10 cellular contexts compared by ENCODE assay signal in genomic region chrX:119990409-119990994, GRCh38. TPM values are rescaled to one million over a fixed set of nuclear protein-coding genes. Genes with fewer than 3 reads are reported as not detected.
DNase-seq lines count a peak whose midpoint lies in the region; ATAC-seq, FAIRE-seq and TF ChIP-seq lines count a peak whose summit lies in the region.
"Had no signal": no experiment of that assay in that cellular context is flagged by ENCODE, and none has a peak within 500 bp of the region (broad histone marks: within the 10 kb centered on the region; RNA-seq: fewer than 3 reads in every experiment).

No MANE protein-coding gene starts in this region.

- no peak overlapping the region for H3K9ac ChIP-seq in mesendoderm (ENCODE audit: low read length)

- TF ChIP-seq POLR2A in A549 (IDR thresholded peaks at IDR 0.05; ENCODE audit: low read length) (no peak), lower leg skin (IDR thresholded peaks at IDR 0.05) (no peak)

- H3K4me1 ChIP-seq in A549 (no peaks in the 10 kb centered on the region), mesendoderm (ENCODE audit: control insufficient read depth, low read depth, low read length) (no peaks in the 10 kb centered on the region)

- no peaks in the 10 kb centered on the region; the same call in 2 of the 3 replicates for H3K9me3 ChIP-seq in A549

- H3K4me1 Mint-ChIP-seq in activated T-helper 2 cell treated with anti-CD3 and anti-CD28 coated beads, Interferon-gamma antibody, Interleukin-2, Interleukin-4, amounts not matched to agents 10 μg/mL and 5 μg/mL and 100 μg/mL, durations not matched to agents 14 hours and 24 hours and 36 hours (ENCODE audit: low read depth) = peaks cover 12% of the 10 kb centered on the region

- H3K23ac ChIP-seq in mesendoderm (ENCODE audit: low read length) = no peak overlapping the region

- no peak overlapping the region for H3K18ac ChIP-seq in mesendoderm (ENCODE audit: low read length)

- no peak overlapping the region for H3K4ac ChIP-seq in mesendoderm (ENCODE audit: low read depth, low read length)

- 4% methylated on average over 6 of the region's 42 CpGs for WGBS in A549 (ENCODE audit: missing lambda C conversion rate)
- WGBS in mesendoderm (ENCODE audit: extremely low coverage, insufficient coverage, low lambda C conversion rate) = no CpG with 5 or more reads among the region's 42 CpGs
- WGBS in lower leg skin, 2 donors = 48% methylated on average over 41 of the region's 42 CpGs; no CpG with 5 or more reads in 1 of the 2 donors

- no peaks in the 10 kb centered on the region for H3K79me2 ChIP-seq in mesendoderm (ENCODE audit: control insufficient read depth, insufficient read depth, low read length)

- H3K36me3 Mint-ChIP-seq in activated T-helper 2 cell treated with anti-CD3 and anti-CD28 coated beads, Interferon-gamma antibody, Interleukin-2, Interleukin-4, amounts not matched to agents 10 μg/mL and 5 μg/mL and 100 μg/mL, durations not matched to agents 14 hours and 24 hours and 36 hours (ENCODE audit: low read depth) = no peaks in the 10 kb centered on the region

- no peaks in the 10 kb centered on the region for H3K9me3 Mint-ChIP-seq in activated T-helper 2 cell treated with anti-CD3 and anti-CD28 coated beads, Interferon-gamma antibody, Interleukin-2, Interleukin-4, amounts not matched to agents 10 μg/mL and 5 μg/mL and 100 μg/mL, durations not matched to agents 14 hours and 24 hours and 36 hours

- H3K27me3 ChIP-seq in mesendoderm (ENCODE audit: insufficient read depth, low read length, poor library complexity) = peaks cover 34% of the 10 kb centered on the region

- H3K27me3 Mint-ChIP-seq in activated T-helper 2 cell treated with anti-CD3 and anti-CD28 coated beads, Interferon-gamma antibody, Interleukin-2, Interleukin-4, amounts not matched to agents 10 μg/mL and 5 μg/mL and 100 μg/mL, durations not matched to agents 14 hours and 24 hours and 36 hours (ENCODE audit: low read depth) = peaks cover 53% of the 10 kb centered on the region

- POLR2A ChIA-PET in A549 (lab: Yijun Ruan, JAX) = no interaction called here

- TF ChIP-seq RAD21 in A549 (conservative IDR thresholded peaks at IDR 0.05 in 1 of 2, IDR thresholded peaks at IDR 0.05 in 1 of 2) = no peak

- H2BK120ac ChIP-seq in mesendoderm (ENCODE audit: low read depth, low read length) = no peak overlapping the region

- peak overlapping the region; percentile 97 for H3K4me2 ChIP-seq in A549
- H3K4me2 ChIP-seq in mesendoderm (ENCODE audit: low read length) = peak overlapping the region; percentile 50

- H2BK15ac ChIP-seq in mesendoderm (replicated peaks; ENCODE audit: low read depth) = no peak overlapping the region

- CTCF ChIA-PET in A549 (lab: Yijun Ruan, JAX) = interaction anchor here (0.6 to 2.7 kb wide), 2 partner anchors 10 to 110 kb away, joined by 3 to 8 read pairs; no protein-coding TSS in a partner anchor

- TF ChIP-seq EP300 in A549 (IDR thresholded peaks at IDR 0.05) = no peak

- H3K4me3 ChIP-seq in A549 (peak overlapping the region; percentile 47), GM08714 (ENCODE audit: low read length) (peak overlapping the region; percentile 17; the same call in 1 of the 2 replicates), mesendoderm (ENCODE audit: low read length) (no peak overlapping the region), lower leg skin (ENCODE audit: low read depth, poor library complexity, severe bottlenecking) (no peak overlapping the region)

- H2AK5ac ChIP-seq in mesendoderm (ENCODE audit: low read length) = no peak overlapping the region

- TF ChIP-seq CTCF in A549 (IDR thresholded peaks at IDR 0.05) (no peak), lower leg skin (IDR thresholded peaks at IDR 0.05) (no peak)

- H3K4me3 Mint-ChIP-seq in activated T-helper 2 cell treated with anti-CD3 and anti-CD28 coated beads, Interferon-gamma antibody, Interleukin-2, Interleukin-4, amounts not matched to agents 10 μg/mL and 5 μg/mL and 100 μg/mL, durations not matched to agents 14 hours and 24 hours and 36 hours (ENCODE audit: low read depth) = peak overlapping the region; percentile 73

- no peak for FAIRE-seq in A549 (lab: Jason Lieb, UNC)

- no peak for DNase-seq in A549 (ENCODE audit: low read depth in 1 of 2, low spot score in 1 of 2)
- DNase-seq in activated T-helper 2 cell treated with anti-CD3 and anti-CD28 coated beads, Interferon-gamma antibody, Interleukin-2, Interleukin-4, amounts not matched to agents 10 μg/mL and 5 μg/mL and 100 μg/mL, durations not matched to agents 14 hours and 24 hours and 36 hours (ENCODE audit: low spot score) = no peak
- no peak for DNase-seq in mesendoderm
- no peak for DNase-seq in NCI-H524 treated with DMSO at 0.1 percent for 48 hours (lab: John Stamatoyannopoulos, UW)
- DNase-seq in lower leg skin (ENCODE audit: low spot score in 2 of 2) = no peak
- no peak for DNase-seq in posterior vena cava (ENCODE audit: low spot score)
- DNase-seq: kidney glomerular epithelial cell, SHP77 treated with DMSO at 0.1 percent for 48 hours had no signal

- ATAC-seq in A549 (peak; percentile 55 to 65; a peak in 5 of 6 replicates), GM19035 (IDR thresholded peaks at IDR 0.05; ENCODE audit: unreplicated experiment) (no peak)

- H2BK5ac ChIP-seq in mesendoderm (ENCODE audit: low read length) = no peak overlapping the region

- H3K27ac Mint-ChIP-seq in activated T-helper 2 cell treated with anti-CD3 and anti-CD28 coated beads, Interferon-gamma antibody, Interleukin-2, Interleukin-4, amounts not matched to agents 10 μg/mL and 5 μg/mL and 100 μg/mL, durations not matched to agents 14 hours and 24 hours and 36 hours = no peak overlapping the region

- H4K8ac ChIP-seq in mesendoderm (ENCODE audit: low read depth, low read length) = no peak overlapping the region

- intact Hi-C loops in activated T-helper 2 cell treated with anti-CD3 and anti-CD28 coated beads, Interferon-gamma antibody, Interleukin-2, Interleukin-4, amounts not matched to agents 10 μg/mL and 5 μg/mL and 100 μg/mL, durations not matched to agents 14 hours and 24 hours and 36 hours (cut with micrococcal nuclease) = no loop called here
- intact Hi-C loops in lower leg skin (cut with DNase I; ENCODE audit: low total_unique reads) (no loop called here), posterior vena cava (cut with DNase I) (no loop called here)

- H3K36me3 ChIP-seq in mesendoderm (ENCODE audit: control insufficient read depth, insufficient read depth, low read length) = no peaks in the 10 kb centered on the region

- no peak overlapping the region for H4K5ac ChIP-seq in mesendoderm (ENCODE audit: low read length)

- no peaks in the 10 kb centered on the region for H3K79me1 ChIP-seq in mesendoderm (ENCODE audit: low read length)

- H3K27ac ChIP-seq in A549 (no peak overlapping the region), mesendoderm (ENCODE audit: low read depth, low read length) (no peak overlapping the region)

- no peak overlapping the region for H3K56ac ChIP-seq in mesendoderm (ENCODE audit: low read length)

TF ChIP-seq in A549, 52 proteins besides CTCF, POLR2A, EP300 and RAD21:
- TF ChIP-seq CHD4 (IDR thresholded peaks at IDR 0.05; ENCODE audit: borderline replicate concordance) = no peak
- TF ChIP-seq ZSCAN20 (CRISPR knock-in tag; IDR thresholded peaks at IDR 0.05) = no peak
- TF ChIP-seq TFCP2L1 (CRISPR knock-in tag; IDR thresholded peaks at IDR 0.05) = no peak
- no peak for TF ChIP-seq HES2 (IDR thresholded peaks at IDR 0.05)
- no peak for TF ChIP-seq CBX2 (IDR thresholded peaks at IDR 0.05; ENCODE audit: borderline replicate concordance, low read depth)
- TF ChIP-seq HOXA7 (CRISPR knock-in tag; IDR thresholded peaks at IDR 0.05) = no peak

RNA-seq across cellular contexts. Expression of gene NKAP, which starts 47.0 kb away (rescaled TPM):
- polyA plus RNA-seq in A549 (2011; rRNA removed) (7.7 and 16.9 TPM in 2 replicates), A549 (2017; fragmentation: RNase III; extraction: RNeasy Plus Mini Kit Qiagen cat#74134 plus additional on column Dnase treatment) (5.9 to 6.6 TPM (median 6.3 TPM) in 3 replicates)
- polyA plus RNA-seq in A549 (2012; cell fraction: cytosol; rRNA removed) = 3.4 and 3.5 TPM in 2 replicates
- 2.5 and 3.0 TPM in 2 replicates for polyA plus RNA-seq in A549 (2012; cell fraction: nucleus; rRNA removed)
- polyA minus RNA-seq in A549 (2011; rRNA and poly(A)+ RNA removed) = 1.5 and 1.6 TPM in 2 replicates
- total RNA-seq in activated T-helper 2 cell treated with anti-CD3 and anti-CD28 coated beads, Interferon-gamma antibody, Interleukin-2, Interleukin-4, amounts not matched to agents 10 μg/mL and 5 μg/mL and 100 μg/mL, durations not matched to agents 14 hours and 24 hours and 36 hours = 9.8 and 10.4 TPM in 2 replicates
- polyA plus RNA-seq in mesendoderm (2013, experiment 1 of 2) = 7.5 TPM
- polyA plus RNA-seq in mesendoderm (2013, experiment 2 of 2) = 7.6 TPM
- total RNA-seq in lower leg skin (1 to 10 TPM; 4.8 to 7.3 (median 6.4) TPM), posterior vena cava (1 to 10 TPM; 5.9 to 8.4 TPM)

Comparison
In these comparisons a context has a peak if more than half of its experiments do, and no peak if none do; other contexts are left out.
1. H3K4me3 ChIP-seq: peak in A549 (single experiment) and GM08714 (single experiment); none in mesendoderm (single experiment) and lower leg skin (single experiment).